10 cellular contexts compared by ENCODE assay signal in the genomic region with DNA sequence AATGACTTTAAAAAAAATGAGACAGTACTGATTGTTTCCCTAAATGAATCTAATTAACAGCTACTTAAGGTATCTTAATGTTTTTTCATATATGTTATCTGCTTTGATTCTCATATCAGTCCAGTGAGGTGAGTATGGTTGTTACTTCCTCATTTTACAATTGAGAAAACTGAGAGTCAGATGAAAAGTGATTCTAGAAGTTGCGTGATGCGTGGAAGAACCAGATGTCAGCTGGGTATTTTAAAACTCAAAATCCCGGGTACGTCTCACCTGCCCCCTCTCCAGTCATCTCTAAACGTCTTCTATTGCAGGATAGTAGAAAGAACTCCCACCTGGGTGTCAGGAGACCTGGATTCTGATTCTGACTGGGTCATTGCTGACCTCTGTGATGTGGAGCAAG.
DNase-seq lines count a peak whose midpoint lies in the region; ATAC-seq and TF ChIP-seq lines count a peak whose summit lies in the region.
"Had no signal": no experiment of that assay in that cellular context is flagged by ENCODE, and none has a peak within 500 bp of the region (broad histone marks: within the 10 kb centered on the region; RNA-seq: fewer than 3 reads in every experiment).

No MANE protein-coding gene starts in this region.

- no peak for DNase-seq in CD8-positive, alpha-beta memory T cell
- peak; percentile 69 for DNase-seq in NAMALWA (ENCODE audit: low spot score)
- no peak for DNase-seq in NCI-H1417 (lab: John Stamatoyannopoulos, UW)
- DNase-seq in foreskin fibroblast: no peak
- no peak for DNase-seq in 8988T
- DNase-seq in activated naive CD4-positive, alpha-beta T cell treated with Interleukin-2 at 50 U/mL for 16 hours: no peak
- DNase-seq: BE2C, SHP77 had no signal

- POLR2A ChIA-PET in CD8-positive, alpha-beta memory T cell (lab: Charles Lee): no interaction called here

- ATAC-seq in GM19351 (IDR thresholded peaks at IDR 0.05; ENCODE audit: unreplicated experiment) (peak; percentile 94), HG02884 (IDR thresholded peaks at IDR 0.05; ENCODE audit: unreplicated experiment) (peak; percentile 75)

- no peaks in the 10 kb centered on the region for H3K9me3 ChIP-seq in CD8-positive, alpha-beta memory T cell (ENCODE audit: low read length)
- H3K9me3 ChIP-seq: BE2C had no signal

- no peaks in the 10 kb centered on the region for H3K9me3 Mint-ChIP-seq in CD8-positive, alpha-beta memory T cell

- H3K27ac Mint-ChIP-seq in CD8-positive, alpha-beta memory T cell: peak overlapping the region in 6 of 8 donors; percentile 13 to 60 (median 22)

- CTCF ChIA-PET in CD8-positive, alpha-beta memory T cell (lab: Charles Lee): no interaction called here

- no peak overlapping the region for H3K4me3 Mint-ChIP-seq in CD8-positive, alpha-beta memory T cell

- no peak for TF ChIP-seq CTCF in foreskin fibroblast (IDR thresholded peaks at IDR 0.05; ENCODE audit: low read depth, low read length)

- no peaks in the 10 kb centered on the region for H3K27me3 Mint-ChIP-seq in CD8-positive, alpha-beta memory T cell

- no peaks in the 10 kb centered on the region for H3K27me3 ChIP-seq in CD8-positive, alpha-beta memory T cell (ENCODE audit: insufficient read depth, low read length, poor library complexity, severe bottlenecking)
- H3K27me3 ChIP-seq: BE2C had no signal

- peaks cover 11 to 32% (median 15%) of the 10 kb centered on the region in 3 donors for H3K36me3 Mint-ChIP-seq in CD8-positive, alpha-beta memory T cell

- no peaks in the 10 kb centered on the region for H3K36me3 ChIP-seq in CD8-positive, alpha-beta memory T cell (ENCODE audit: insufficient read depth, low read length)
- H3K36me3 ChIP-seq: BE2C had no signal

- no peak overlapping the region for H3K4me3 ChIP-seq in CD8-positive, alpha-beta memory T cell (ENCODE audit: low read length)
- H3K4me3 ChIP-seq in foreskin fibroblast (ENCODE audit: low read depth in 1 of 2, low read length in 2 of 2): peak overlapping the region in 1 of 2 donors; percentile 60

- H3K27ac ChIP-seq in CD8-positive, alpha-beta memory T cell (ENCODE audit: low read depth, low read length): no peak overlapping the region

- peaks cover 19 to 48% (median 41%) of the 10 kb centered on the region in 3 donors for H3K4me1 Mint-ChIP-seq in CD8-positive, alpha-beta memory T cell

- H3K4me1 ChIP-seq in CD8-positive, alpha-beta memory T cell (ENCODE audit: insufficient read depth, low read length): no peaks in the 10 kb centered on the region
- H3K4me1 ChIP-seq: BE2C had no signal
